ENCODE assay signal across 1 cellular context in the genomic region with DNA sequence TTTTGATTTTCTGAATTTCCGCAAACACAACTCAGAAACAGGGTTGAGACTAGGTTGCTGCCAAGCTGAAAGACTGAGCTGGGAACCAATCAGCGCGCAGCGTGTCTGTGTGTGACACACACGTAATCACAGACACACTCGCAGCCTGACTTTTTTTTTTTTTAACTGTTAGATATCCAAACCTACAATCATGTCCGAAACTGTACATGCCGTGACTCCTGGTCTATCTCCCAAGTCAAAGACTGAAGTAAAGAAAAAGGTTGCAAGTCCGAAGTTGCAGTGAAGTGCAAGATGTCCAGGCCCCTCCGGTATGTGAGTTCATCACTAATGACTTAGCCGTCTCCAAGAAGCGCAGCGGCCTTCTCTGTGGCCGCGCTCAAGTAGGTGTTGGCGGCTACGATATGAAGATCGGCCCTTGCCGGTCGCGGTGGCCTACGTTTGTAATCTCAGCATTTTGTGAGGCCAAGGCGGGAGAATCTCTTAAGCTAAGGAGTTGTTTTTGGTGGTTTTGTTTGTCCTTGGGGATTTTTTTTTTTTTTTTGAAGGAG.
TF ChIP-seq lines count a peak whose summit lies in the region.

No MANE protein-coding gene starts in this region.

TF ChIP-seq in HepG2, 621 proteins besides CTCF, POLR2A, EP300 and RAD21 (continued from another document and continues in another):
- TF ChIP-seq ZNF687 (CRISPR knock-in tag; IDR thresholded peaks at IDR 0.05) (peak; percentile 57), FOXK1 (CRISPR knock-in tag; IDR thresholded peaks at IDR 0.05; ENCODE audit: borderline replicate concordance, low read depth) (peak; percentile 54; the same call in 1 of the 2 replicates), KMT2B (CRISPR knock-in tag; IDR thresholded peaks at IDR 0.05) (peak; percentile 79), MEIS2 (CRISPR knock-in tag; IDR thresholded peaks at IDR 0.05) (0 out of 2 replicates have a peak, but pooled peaks have one; percentile 31), ZNF335 (CRISPR knock-in tag; IDR thresholded peaks at IDR 0.05) (0 out of 2 replicates have a peak, but pooled peaks have one; percentile 30), ZNF550 (CRISPR knock-in tag; IDR thresholded peaks at IDR 0.05; ENCODE audit: borderline replicate concordance) (no peak), ZHX2 (IDR thresholded peaks at IDR 0.05; ENCODE audit: low read depth) (peak; percentile 58; the same call in 1 of the 2 replicates), ZHX2 (CRISPR knock-in tag; IDR thresholded peaks at IDR 0.05; ENCODE audit: borderline replicate concordance) (no peak), GABPA (IDR thresholded peaks at IDR 0.05; ENCODE audit: low read depth, low read length) (no peak), GABPA (CRISPR knock-in tag; IDR thresholded peaks at IDR 0.05; ENCODE audit: low read depth) (peak; percentile 32; the same call in 1 of the 2 replicates), ZNF878 (CRISPR knock-in tag; IDR thresholded peaks at IDR 0.05) (peak; percentile 47; the same call in 1 of the 2 replicates), ZFX (CRISPR knock-in tag; IDR thresholded peaks at IDR 0.05; ENCODE audit: low read depth) (peak; percentile 79), ZFP37 (CRISPR knock-in tag; IDR thresholded peaks at IDR 0.05; ENCODE audit: borderline replicate concordance) (no peak), ZNF543 (CRISPR knock-in tag; IDR thresholded peaks at IDR 0.05) (peak; percentile 51; the same call in 1 of the 2 replicates), SMAD3 (CRISPR knock-in tag; IDR thresholded peaks at IDR 0.05) (peak; percentile 50; the same call in 1 of the 2 replicates), TSC22D2 (CRISPR knock-in tag; IDR thresholded peaks at IDR 0.05; ENCODE audit: borderline replicate concordance) (no peak), TFAP4 (IDR thresholded peaks at IDR 0.05; ENCODE audit: borderline replicate concordance, low read depth) (peak; percentile 17; the same call in 1 of the 2 replicates), ZNF615 (CRISPR knock-in tag; IDR thresholded peaks at IDR 0.05; ENCODE audit: borderline replicate concordance) (no peak), FOSL2 (CRISPR knock-in tag; IDR thresholded peaks at IDR 0.05) (peak; percentile 46), ZNF142 (CRISPR knock-in tag; IDR thresholded peaks at IDR 0.05) (no peak), CENPT (CRISPR knock-in tag; IDR thresholded peaks at IDR 0.05; ENCODE audit: low read depth) (no peak), HDAC1 (CRISPR knock-in tag; IDR thresholded peaks at IDR 0.05) (peak; percentile 36), KMT2A (CRISPR knock-in tag; IDR thresholded peaks at IDR 0.05) (peak; percentile 80), ZBTB8A (CRISPR knock-in tag; IDR thresholded peaks at IDR 0.05; ENCODE audit: borderline replicate concordance, low read depth) (no peak), ZNF768 (CRISPR knock-in tag; IDR thresholded peaks at IDR 0.05) (no peak), PHF20 (CRISPR knock-in tag; IDR thresholded peaks at IDR 0.05) (peak; percentile 36; the same call in 1 of the 2 replicates), MAFK (conservative IDR thresholded peaks at IDR 0.05 in 1 of 2, IDR thresholded peaks at IDR 0.05 in 1 of 2; ENCODE audit: low read length in 2 of 2) (no peak)
- TF ChIP-seq, protein P1, sequence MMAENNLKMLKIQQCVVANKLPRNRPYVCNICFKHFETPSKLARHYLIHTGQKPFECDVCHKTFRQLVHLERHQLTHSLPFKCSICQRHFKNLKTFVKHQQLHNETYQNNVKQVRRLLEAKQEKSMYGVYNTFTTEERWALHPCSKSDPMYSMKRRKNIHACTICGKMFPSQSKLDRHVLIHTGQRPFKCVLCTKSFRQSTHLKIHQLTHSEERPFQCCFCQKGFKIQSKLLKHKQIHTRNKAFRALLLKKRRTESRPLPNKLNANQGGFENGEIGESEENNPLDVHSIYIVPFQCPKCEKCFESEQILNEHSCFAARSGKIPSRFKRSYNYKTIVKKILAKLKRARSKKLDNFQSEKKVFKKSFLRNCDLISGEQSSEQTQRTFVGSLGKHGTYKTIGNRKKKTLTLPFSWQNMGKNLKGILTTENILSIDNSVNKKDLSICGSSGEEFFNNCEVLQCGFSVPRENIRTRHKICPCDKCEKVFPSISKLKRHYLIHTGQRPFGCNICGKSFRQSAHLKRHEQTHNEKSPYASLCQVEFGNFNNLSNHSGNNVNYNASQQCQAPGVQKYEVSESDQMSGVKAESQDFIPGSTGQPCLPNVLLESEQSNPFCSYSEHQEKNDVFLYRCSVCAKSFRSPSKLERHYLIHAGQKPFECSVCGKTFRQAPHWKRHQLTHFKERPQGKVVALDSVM (CRISPR knock-in tag; IDR thresholded peaks at IDR 0.05), result no peak
- TF ChIP-seq, protein P2, sequence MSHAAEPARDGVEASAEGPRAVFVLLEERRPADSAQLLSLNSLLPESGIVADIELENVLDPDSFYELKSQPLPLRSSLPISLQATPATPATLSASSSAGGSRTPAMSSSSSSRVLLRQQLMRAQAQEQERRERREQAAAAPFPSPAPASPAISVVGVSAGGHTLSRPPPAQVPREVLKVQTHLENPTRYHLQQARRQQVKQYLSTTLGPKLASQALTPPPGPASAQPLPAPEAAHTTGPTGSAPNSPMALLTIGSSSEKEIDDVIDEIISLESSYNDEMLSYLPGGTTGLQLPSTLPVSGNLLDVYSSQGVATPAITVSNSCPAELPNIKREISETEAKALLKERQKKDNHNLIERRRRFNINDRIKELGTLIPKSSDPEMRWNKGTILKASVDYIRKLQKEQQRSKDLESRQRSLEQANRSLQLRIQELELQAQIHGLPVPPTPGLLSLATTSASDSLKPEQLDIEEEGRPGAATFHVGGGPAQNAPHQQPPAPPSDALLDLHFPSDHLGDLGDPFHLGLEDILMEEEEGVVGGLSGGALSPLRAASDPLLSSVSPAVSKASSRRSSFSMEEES (CRISPR knock-in tag; IDR thresholded peaks at IDR 0.05), result peak; percentile 35; the same call in 1 of the 2 replicates
- TF ChIP-seq, protein P3, sequence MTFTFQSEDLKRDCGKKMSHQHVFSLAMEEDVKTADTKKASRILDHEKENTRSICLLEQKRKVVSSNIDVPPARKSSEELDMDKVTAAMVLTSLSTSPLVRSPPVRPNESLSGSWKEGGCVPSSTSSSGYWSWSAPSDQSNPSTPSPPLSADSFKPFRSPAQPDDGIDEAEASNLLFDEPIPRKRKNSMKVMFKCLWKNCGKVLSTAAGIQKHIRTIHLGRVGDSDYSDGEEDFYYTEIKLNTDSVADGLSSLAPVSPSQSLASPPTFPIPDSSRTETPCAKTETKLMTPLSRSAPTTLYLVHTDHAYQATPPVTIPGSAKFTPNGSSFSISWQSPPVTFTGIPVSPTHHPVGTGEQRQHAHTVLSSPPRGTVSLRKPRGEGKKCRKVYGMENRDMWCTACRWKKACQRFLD (CRISPR knock-in tag; IDR thresholded peaks at IDR 0.05; ENCODE audit: borderline replicate concordance), result peak; percentile 32; the same call in 1 of the 2 replicates
